8 cellular contexts compared by ENCODE assay signal in the genomic region with DNA sequence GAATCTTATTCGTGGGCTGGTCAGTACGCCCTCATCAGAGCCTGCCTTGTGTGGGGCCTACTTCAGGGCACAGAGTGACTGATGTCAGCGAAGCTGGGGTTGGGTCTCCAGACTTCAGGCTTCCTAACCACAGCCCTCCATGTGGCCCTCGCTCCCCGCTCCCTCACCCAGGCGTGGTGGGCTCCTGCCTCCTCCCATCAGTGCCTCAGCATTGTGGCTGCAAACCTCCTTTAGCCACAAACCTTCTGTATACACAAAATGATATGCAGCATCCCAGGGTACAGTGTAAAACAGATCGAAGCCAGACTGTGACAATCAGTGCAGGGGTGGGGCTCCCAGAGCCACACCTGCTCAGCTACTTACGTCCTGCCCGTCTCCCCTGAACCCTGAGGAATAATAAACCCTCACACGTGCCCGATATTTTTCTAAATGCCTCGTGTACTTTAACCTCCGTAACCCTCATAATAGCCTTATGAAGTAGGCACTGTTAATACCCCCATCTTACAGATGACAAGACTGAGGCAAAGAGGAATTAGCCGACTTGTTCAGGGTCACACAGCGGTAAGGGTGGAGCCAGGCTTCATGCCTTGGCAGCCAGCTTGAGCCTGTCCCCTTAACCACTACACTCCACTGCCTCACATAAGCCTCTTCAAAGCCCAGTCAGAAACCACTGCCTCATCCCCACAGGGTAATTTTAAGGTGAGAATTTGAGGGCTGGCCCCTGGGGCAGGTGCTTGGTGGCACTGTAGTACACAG. TPM values are rescaled to one million over a fixed set of nuclear protein-coding genes. Genes with fewer than 3 reads are reported as not detected.
A peak's percentile ranks its signal among the peaks of the same experiment; 100 is the strongest.
DNase-seq lines count a peak whose midpoint lies in the region; ATAC-seq lines count a peak whose summit lies in the region.

No MANE protein-coding gene starts in this region.

- intact Hi-C loops in activated T-helper 2 cell treated with anti-CD3 and anti-CD28 coated beads, Interferon-gamma antibody, Interleukin-2, Interleukin-4, amounts not matched to agents 10 μg/mL and 5 μg/mL and 100 μg/mL, durations not matched to agents 14 hours and 24 hours and 36 hours (cut with micrococcal nuclease), result loop anchor here (1.0 to 5.0 kb wide), 6 partner anchors 10 to 125 kb away; partner anchors contain the start of genes PSAP and VSIR

- DNase-seq in activated T-cell treated with anti-CD3 and anti-CD28 coated beads for 24 hours (ENCODE audit: low read depth), result peak; percentile 51
- no peak for DNase-seq in activated T-cell treated with anti-CD3 and anti-CD28 coated beads, Interleukin-2, amount 50 U/mL, for 48 hours
- peak; percentile 39 for DNase-seq in activated T-helper 2 cell treated with anti-CD3 and anti-CD28 coated beads, Interferon-gamma antibody, Interleukin-2, Interleukin-4, amounts not matched to agents 10 μg/mL and 5 μg/mL and 100 μg/mL, durations not matched to agents 14 hours and 24 hours and 36 hours (ENCODE audit: low spot score)
- no peak for DNase-seq in natural killer cell treated with Interleukin-12 subunit alpha and Interleukin-12 subunit beta and Interleukin-15 and Interleukin-18, amount 100 ng/mL, for 72 hours (ENCODE audit: low spot score)
- DNase-seq in NCI-H2171 (lab: John Stamatoyannopoulos, UW), result no peak
- no peak for DNase-seq in NCI-H2171 treated with DMSO at 0.1 percent for 48 hours (lab: John Stamatoyannopoulos, UW)
- no peak for DNase-seq in COLO668 (lab: John Stamatoyannopoulos, UW; ENCODE audit: unreplicated experiment)

- peak overlapping the region; percentile 53 for H3K4me3 Mint-ChIP-seq in activated T-helper 2 cell treated with anti-CD3 and anti-CD28 coated beads, Interferon-gamma antibody, Interleukin-2, Interleukin-4, amounts not matched to agents 10 μg/mL and 5 μg/mL and 100 μg/mL, durations not matched to agents 14 hours and 24 hours and 36 hours (ENCODE audit: low read depth)
- H3K4me3 Mint-ChIP-seq in natural killer cell treated with Interleukin-12 subunit alpha and Interleukin-12 subunit beta and Interleukin-15 and Interleukin-18, amount 100 ng/mL, for 72 hours, result peak overlapping the region; percentile 74

- peaks cover 63% of the 10 kb centered on the region for H3K4me1 Mint-ChIP-seq in activated T-helper 2 cell treated with anti-CD3 and anti-CD28 coated beads, Interferon-gamma antibody, Interleukin-2, Interleukin-4, amounts not matched to agents 10 μg/mL and 5 μg/mL and 100 μg/mL, durations not matched to agents 14 hours and 24 hours and 36 hours (ENCODE audit: low read depth)
- H3K4me1 Mint-ChIP-seq in natural killer cell treated with Interleukin-12 subunit alpha and Interleukin-12 subunit beta and Interleukin-15 and Interleukin-18, amount 100 ng/mL, for 72 hours (ENCODE audit: low read depth in 2 of 2), result peaks cover 41 to 44% of the 10 kb centered on the region in 2 donors

- peak overlapping the region; percentile 97 for H3K27ac Mint-ChIP-seq in activated T-helper 2 cell treated with anti-CD3 and anti-CD28 coated beads, Interferon-gamma antibody, Interleukin-2, Interleukin-4, amounts not matched to agents 10 μg/mL and 5 μg/mL and 100 μg/mL, durations not matched to agents 14 hours and 24 hours and 36 hours
- peak overlapping the region; percentile 86 to 89 for H3K27ac Mint-ChIP-seq in natural killer cell treated with Interleukin-12 subunit alpha and Interleukin-12 subunit beta and Interleukin-15 and Interleukin-18, amount 100 ng/mL, for 72 hours

- peak; percentile 31 for ATAC-seq in HG03280 (IDR thresholded peaks at IDR 0.05; ENCODE audit: unreplicated experiment)
- peak; percentile 53 to 62 for ATAC-seq in natural killer cell treated with Interleukin-12 subunit alpha and Interleukin-12 subunit beta and Interleukin-15 and Interleukin-18, amount 100 ng/mL, for 72 hours

- H3K27me3 Mint-ChIP-seq in activated T-helper 2 cell treated with anti-CD3 and anti-CD28 coated beads, Interferon-gamma antibody, Interleukin-2, Interleukin-4, amounts not matched to agents 10 μg/mL and 5 μg/mL and 100 μg/mL, durations not matched to agents 14 hours and 24 hours and 36 hours (ENCODE audit: low read depth), result no peaks in the 10 kb centered on the region
- no peaks in the 10 kb centered on the region for H3K27me3 Mint-ChIP-seq in natural killer cell treated with Interleukin-12 subunit alpha and Interleukin-12 subunit beta and Interleukin-15 and Interleukin-18, amount 100 ng/mL, for 72 hours

- no peaks in the 10 kb centered on the region for H3K36me3 Mint-ChIP-seq in activated T-helper 2 cell treated with anti-CD3 and anti-CD28 coated beads, Interferon-gamma antibody, Interleukin-2, Interleukin-4, amounts not matched to agents 10 μg/mL and 5 μg/mL and 100 μg/mL, durations not matched to agents 14 hours and 24 hours and 36 hours (ENCODE audit: low read depth)
- no peaks in the 10 kb centered on the region for H3K36me3 Mint-ChIP-seq in natural killer cell treated with Interleukin-12 subunit alpha and Interleukin-12 subunit beta and Interleukin-15 and Interleukin-18, amount 100 ng/mL, for 72 hours

- no peaks in the 10 kb centered on the region for H3K9me3 Mint-ChIP-seq in activated T-helper 2 cell treated with anti-CD3 and anti-CD28 coated beads, Interferon-gamma antibody, Interleukin-2, Interleukin-4, amounts not matched to agents 10 μg/mL and 5 μg/mL and 100 μg/mL, durations not matched to agents 14 hours and 24 hours and 36 hours
- H3K9me3 Mint-ChIP-seq in natural killer cell treated with Interleukin-12 subunit alpha and Interleukin-12 subunit beta and Interleukin-15 and Interleukin-18, amount 100 ng/mL, for 72 hours, result no peaks in the 10 kb centered on the region

RNA-seq across cellular contexts. Expression of gene C10orf105, which starts 7.3 kb away (rescaled TPM):
- 0.11 and 0.18 TPM in 2 replicates for total RNA-seq in activated T-helper 2 cell treated with anti-CD3 and anti-CD28 coated beads, Interferon-gamma antibody, Interleukin-2, Interleukin-4, amounts not matched to agents 10 μg/mL and 5 μg/mL and 100 μg/mL, durations not matched to agents 14 hours and 24 hours and 36 hours
- total RNA-seq in natural killer cell treated with Interleukin-12 subunit alpha and Interleukin-12 subunit beta and Interleukin-15 and Interleukin-18, amount 100 ng/mL, for 72 hours, result not detected

RNA-seq across cellular contexts. Expression of gene VSIR, which starts 46.5 kb away (rescaled TPM):
- 56.5 and 61.9 TPM in 2 replicates for total RNA-seq in activated T-helper 2 cell treated with anti-CD3 and anti-CD28 coated beads, Interferon-gamma antibody, Interleukin-2, Interleukin-4, amounts not matched to agents 10 μg/mL and 5 μg/mL and 100 μg/mL, durations not matched to agents 14 hours and 24 hours and 36 hours
- total RNA-seq in natural killer cell treated with Interleukin-12 subunit alpha and Interleukin-12 subunit beta and Interleukin-15 and Interleukin-18, amount 100 ng/mL, for 72 hours, result 10 to 100 TPM; 18.8 to 19.7 TPM

Comparison
In these comparisons a context has a peak if more than half of its experiments do, and no peak if none do; other contexts are left out.
1. DNase-seq: peak in activated T-cell treated with anti-CD3 and anti-CD28 coated beads for 24 hours (single experiment) and activated T-helper 2 cell treated with anti-CD3 and anti-CD28 coated beads, Interferon-gamma antibody, Interleukin-2, Interleukin-4, amounts not matched to agents 10 μg/mL and 5 μg/mL and 100 μg/mL, durations not matched to agents 14 hours and 24 hours and 36 hours (single experiment); none in activated T-cell treated with anti-CD3 and anti-CD28 coated beads, Interleukin-2, amount 50 U/mL, for 48 hours (0 of 2), natural killer cell treated with Interleukin-12 subunit alpha and Interleukin-12 subunit beta and Interleukin-15 and Interleukin-18, amount 100 ng/mL, for 72 hours (single experiment), NCI-H2171 (single experiment), NCI-H2171 treated with DMSO at 0.1 percent for 48 hours (single experiment) and COLO668 (single experiment).